ENCODE assay signal across 20 cellular contexts in the genomic region with DNA sequence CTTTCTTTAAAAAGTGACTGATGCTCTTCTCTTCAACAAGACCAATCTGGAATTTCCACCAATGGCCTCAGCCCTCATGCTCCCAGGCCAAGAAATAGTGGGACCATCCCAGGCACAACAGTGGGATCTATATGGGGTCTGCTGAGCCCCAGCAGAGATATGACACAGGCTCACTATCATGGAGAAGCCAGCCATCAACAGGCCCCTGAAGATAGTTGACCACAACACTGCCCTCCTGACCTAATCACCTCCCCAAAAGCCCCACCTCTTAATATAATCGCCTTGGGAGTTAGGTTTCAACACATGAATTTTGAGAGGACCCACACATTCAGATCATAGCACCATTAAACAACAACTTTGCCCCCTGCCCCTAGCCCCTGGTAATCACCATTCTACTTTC. TPM values are rescaled to one million over a fixed set of nuclear protein-coding genes. Genes with fewer than 3 reads are reported as not detected.
"Had no signal": no experiment of that assay in that cellular context is flagged by ENCODE, and none has a peak within 500 bp of the region (broad histone marks: within the 10 kb centered on the region; RNA-seq: fewer than 3 reads in every experiment).

No MANE protein-coding gene starts in this region.

- H3K36me3 ChIP-seq: heart left ventricle, neutrophil, ovary, prostate gland, right atrium auricular region, transverse colon had no signal

- H3K27me3 ChIP-seq: heart left ventricle, neutrophil, ovary, right atrium auricular region, transverse colon had no signal

- H3K27ac ChIP-seq: epithelial cell of prostate, heart left ventricle, neutrophil, ovary, prostate gland, right atrium auricular region, transverse colon had no signal

- H3K9me3 ChIP-seq: heart left ventricle, neutrophil, ovary, prostate gland, right atrium auricular region, transverse colon had no signal

- H3K4me1 Mint-ChIP-seq: endodermal cell had no signal

- H3K4me3 Mint-ChIP-seq: activated CD4-positive, alpha-beta T cell treated with anti-CD3 and anti-CD28 coated beads, Interleukin-2, amount 10 ng/mL, durations not matched to agents 7 days and 5 days; endodermal cell; natural killer cell treated with Interleukin-12 subunit alpha and Interleukin-12 subunit beta and Interleukin-15 and Interleukin-18, amount 100 ng/mL, for 72 hours had no signal

- ATAC-seq: heart left ventricle; natural killer cell treated with Interleukin-12 subunit alpha and Interleukin-12 subunit beta and Interleukin-15 and Interleukin-18, amount 100 ng/mL, for 72 hours had no signal

- DNase-seq: activated CD4-positive, alpha-beta T cell treated with anti-CD3 and anti-CD28 coated beads, Interleukin-2, amount 10 ng/mL, durations not matched to agents 7 days and 5 days; activated CD4-positive, CD25-positive, alpha-beta regulatory T cell treated with anti-CD3 and anti-CD28 coated beads, Interleukin-2, amount 50 U/mL, for 72 hours; activated gamma-delta T cell treated with Interleukin-2 at 50 U/mL for 16 hours; activated T-cell treated with anti-CD3 and anti-CD28 coated beads, Interleukin-2, amount 50 U/mL, for 1 hour; cerebellar nuclear complex; cortex of kidney; endodermal cell; heart left ventricle; ovary; stimulated activated CD4-positive, alpha-beta T cell treated with anti-CD3 and anti-CD28 coated beads, Interleukin-4, amount 100 ng/mL, for 4 hours; T-helper 1 cell; T-helper 9 cell; transverse colon had no signal

- H3K4me1 ChIP-seq: prostate gland had no signal

- H3K27ac Mint-ChIP-seq: activated CD4-positive, alpha-beta T cell treated with anti-CD3 and anti-CD28 coated beads, Interleukin-2, amount 10 ng/mL, durations not matched to agents 7 days and 5 days; endodermal cell had no signal

- H3K27me3 Mint-ChIP-seq: activated CD4-positive, alpha-beta T cell treated with anti-CD3 and anti-CD28 coated beads, Interleukin-2, amount 10 ng/mL, durations not matched to agents 7 days and 5 days; natural killer cell treated with Interleukin-12 subunit alpha and Interleukin-12 subunit beta and Interleukin-15 and Interleukin-18, amount 100 ng/mL, for 72 hours had no signal

- H3K4me3 ChIP-seq: heart left ventricle, ovary, prostate gland, right atrium auricular region, transverse colon had no signal

- H3K36me3 Mint-ChIP-seq: natural killer cell treated with Interleukin-12 subunit alpha and Interleukin-12 subunit beta and Interleukin-15 and Interleukin-18, amount 100 ng/mL, for 72 hours had no signal

RNA-seq across cellular contexts. Expression of a gene that starts 57.0 kb away (rescaled TPM):
- total RNA-seq: endodermal cell, fibroblast of villous mesenchyme, heart left ventricle, liver, ovary, prostate gland, right atrium auricular region, transverse colon had no signal
- polyA plus RNA-seq: heart left ventricle, liver, ovary had no signal
